ENCODE assay signal across 8 cellular contexts in the genomic region with DNA sequence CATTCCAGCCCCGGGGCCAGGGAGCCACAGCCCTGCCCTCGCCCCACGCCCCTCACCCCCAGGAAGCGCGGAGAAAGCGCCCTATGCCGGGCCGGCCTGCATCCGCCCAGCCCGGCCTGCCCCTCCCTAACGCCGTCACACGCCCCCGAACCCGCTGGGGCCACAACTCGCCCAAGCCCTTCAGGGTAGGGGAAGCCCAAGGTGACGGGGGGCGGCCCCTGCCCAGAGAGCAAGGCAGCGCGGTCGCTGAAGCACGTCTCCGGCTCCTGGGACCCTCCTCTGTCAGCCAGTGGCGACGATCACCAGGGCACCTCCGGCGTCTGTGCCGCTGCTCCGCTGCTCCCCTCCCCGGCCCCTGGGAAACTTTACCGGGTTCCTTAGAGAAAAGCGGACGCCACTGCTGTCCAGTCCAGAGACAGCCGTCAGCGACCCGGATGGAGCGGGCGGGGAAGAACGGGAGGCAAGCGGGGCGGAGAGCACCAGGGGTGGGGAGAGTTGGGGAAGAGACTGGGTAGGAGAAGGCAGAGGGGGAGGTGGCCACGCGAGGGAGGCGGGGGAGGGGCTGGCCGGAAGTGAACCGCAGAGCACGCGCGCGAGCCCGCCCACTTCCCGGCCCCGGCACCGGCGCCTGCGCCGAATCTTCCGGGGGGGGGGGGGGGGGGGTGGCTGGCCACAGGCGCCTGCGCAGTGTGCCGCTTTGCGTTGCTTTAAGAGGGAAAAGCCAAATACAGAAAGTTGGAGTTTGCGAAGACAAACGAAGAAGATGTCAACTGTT. TPM values are rescaled to one million over a fixed set of nuclear protein-coding genes. Genes with fewer than 3 reads are reported as not detected.
DNase-seq lines count a peak whose midpoint lies in the region; ATAC-seq and TF ChIP-seq lines count a peak whose summit lies in the region.

A gene with protein sequence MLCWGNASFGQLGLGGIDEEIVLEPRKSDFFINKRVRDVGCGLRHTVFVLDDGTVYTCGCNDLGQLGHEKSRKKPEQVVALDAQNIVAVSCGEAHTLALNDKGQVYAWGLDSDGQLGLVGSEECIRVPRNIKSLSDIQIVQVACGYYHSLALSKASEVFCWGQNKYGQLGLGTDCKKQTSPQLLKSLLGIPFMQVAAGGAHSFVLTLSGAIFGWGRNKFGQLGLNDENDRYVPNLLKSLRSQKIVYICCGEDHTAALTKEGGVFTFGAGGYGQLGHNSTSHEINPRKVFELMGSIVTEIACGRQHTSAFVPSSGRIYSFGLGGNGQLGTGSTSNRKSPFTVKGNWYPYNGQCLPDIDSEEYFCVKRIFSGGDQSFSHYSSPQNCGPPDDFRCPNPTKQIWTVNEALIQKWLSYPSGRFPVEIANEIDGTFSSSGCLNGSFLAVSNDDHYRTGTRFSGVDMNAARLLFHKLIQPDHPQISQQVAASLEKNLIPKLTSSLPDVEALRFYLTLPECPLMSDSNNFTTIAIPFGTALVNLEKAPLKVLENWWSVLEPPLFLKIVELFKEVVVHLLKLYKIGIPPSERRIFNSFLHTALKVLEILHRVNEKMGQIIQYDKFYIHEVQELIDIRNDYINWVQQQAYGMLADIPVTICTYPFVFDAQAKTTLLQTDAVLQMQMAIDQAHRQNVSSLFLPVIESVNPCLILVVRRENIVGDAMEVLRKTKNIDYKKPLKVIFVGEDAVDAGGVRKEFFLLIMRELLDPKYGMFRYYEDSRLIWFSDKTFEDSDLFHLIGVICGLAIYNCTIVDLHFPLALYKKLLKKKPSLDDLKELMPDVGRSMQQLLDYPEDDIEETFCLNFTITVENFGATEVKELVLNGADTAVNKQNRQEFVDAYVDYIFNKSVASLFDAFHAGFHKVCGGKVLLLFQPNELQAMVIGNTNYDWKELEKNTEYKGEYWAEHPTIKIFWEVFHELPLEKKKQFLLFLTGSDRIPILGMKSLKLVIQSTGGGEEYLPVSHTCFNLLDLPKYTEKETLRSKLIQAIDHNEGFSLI (minus strand): TSS at position 509 of the 775 bp plus-strand sequence. CDS start 2,175 bp downstream, outside the sequence.

- H3K4me1 ChIP-seq in mesodermal cell (ENCODE audit: control insufficient read depth, insufficient read depth, low read length, poor library complexity, severe bottlenecking) = no peaks in the 10 kb centered on the region

- DNase-seq in COLO829 (ENCODE audit: low spot score) (peak; percentile 73), HL-60 (ENCODE audit: low read depth in 1 of 2, low spot score in 1 of 2) (peak; percentile 71 to 89), NOMO-1 treated with dmso at 0.1 percent for 144 hours (lab: John Stamatoyannopoulos, UW; ENCODE audit: unreplicated experiment) (peak; percentile 82)
- DNase-seq in activated CD8-positive, alpha-beta memory T cell treated with anti-CD3 and anti-CD28 coated beads, Interleukin-2, amount 50 U/mL, for 4 hours = peak; percentile 90
- peak; percentile 77 for DNase-seq in stimulated activated CD8-positive, alpha-beta memory T cell treated with anti-CD3 and anti-CD28 coated beads, Interleukin-15, amount 100 ng/mL, for 24 hours (ENCODE audit: low read depth)

- in situ Hi-C loops in endometrial microvascular endothelial cells (cut with HindIII; ENCODE audit: inconsistent ontology term, low pct_unique_long_range_greater_than_20kb, low sequenced_read_pairs) = no loop called here

- H3K27ac ChIP-seq in HL-60 (replicated peaks) (peak within 1 kb of the TSS; percentile 96), mesodermal cell (ENCODE audit: low read depth, low read length, severe bottlenecking) (peak within 1 kb of the TSS; percentile 97)

- TF ChIP-seq CTCF in HL-60 (IDR thresholded peaks at IDR 0.05; ENCODE audit: insufficient read depth, low read length) = no peak

- no peaks in the 10 kb centered on the region for H3K27me3 ChIP-seq in HL-60 (ENCODE audit: insufficient read depth, poor library complexity, severe bottlenecking)

- H3K9me3 ChIP-seq in mesodermal cell (ENCODE audit: control insufficient read depth, low read length) = no peaks in the 10 kb centered on the region

- H3K4me3 ChIP-seq in HL-60 (replicated peaks; ENCODE audit: insufficient read depth, low read length) = peak within 1 kb of the TSS; percentile 89
- peak within 1 kb of the TSS; percentile 85 for H3K4me3 ChIP-seq in mesodermal cell (ENCODE audit: extremely low read depth, insufficient read depth, low read length, poor library complexity, severe bottlenecking)

- peaks cover 7% of the 10 kb centered on the region for H3K36me3 ChIP-seq in mesodermal cell (ENCODE audit: control insufficient read depth, insufficient read depth, low read length)

- WGBS in mesodermal cell (ENCODE audit: insufficient coverage in 2 of 2), 2 experiments = 1% methylated on average over 30 of the region's 64 CpGs

- ATAC-seq in GM19463 (IDR thresholded peaks at IDR 0.05; ENCODE audit: unreplicated experiment) = peak; percentile 90

RNA-seq across cellular contexts. Expression of the gene that starts here (rescaled TPM):
- 71.3 TPM for total RNA-seq in endometrial microvascular endothelial cells (ENCODE audit: inconsistent ontology term)
- polyA plus RNA-seq in mesodermal cell (2013, experiment 1 of 2) = 34.7 TPM
- polyA plus RNA-seq in mesodermal cell (2013, experiment 2 of 2) = 32.3 TPM

Comparison
In these comparisons a context has a peak if more than half of its experiments do, and no peak if none do; other contexts are left out.
1. Peak in every context shown above with its lines: DNase-seq, ATAC-seq, H3K4me3 ChIP-seq and H3K27ac ChIP-seq.